ENCODE assay signal across 8 cellular contexts in genomic region chr7:90119178-90119971, GRCh38. TPM values are rescaled to one million over a fixed set of nuclear protein-coding genes. Genes with fewer than 3 reads are reported as not detected.
DNase-seq lines count a peak whose midpoint lies in the region; ATAC-seq lines count a peak whose summit lies in the region.

No MANE protein-coding gene starts in this region.

- H2AFZ ChIP-seq in ACC112 (ENCODE audit: low read length, unreplicated experiment) = peak overlapping the region; percentile 20
- no peak overlapping the region for H2AFZ ChIP-seq in neuron (ENCODE audit: low read depth, low read length)

- ATAC-seq in HG02763 (IDR thresholded peaks at IDR 0.05; ENCODE audit: unreplicated experiment) = no peak

- H3K9me3 ChIP-seq in neuron (ENCODE audit: low read length) = no peaks in the 10 kb centered on the region

- H3K4me3 ChIP-seq in ACC112 (ENCODE audit: low read depth, low read length) = peak overlapping the region; percentile 77
- H3K4me3 ChIP-seq in neuron (ENCODE audit: low read length) = peak overlapping the region; percentile 38

- no peak overlapping the region for H3K27ac ChIP-seq in ACC112 (ENCODE audit: low read depth, low read length)

- H3K4me1 ChIP-seq in ACC112 (ENCODE audit: control insufficient read depth, insufficient read depth, low read length, unreplicated experiment) (no peaks in the 10 kb centered on the region), neuron (ENCODE audit: insufficient read depth, low read length) (no peaks in the 10 kb centered on the region)

- DNase-seq in NCI-H1092 (lab: John Stamatoyannopoulos, UW) = peak; percentile 53
- peak; percentile 4 for DNase-seq in activated effector memory CD4-positive, alpha-beta T cell treated with Interleukin-2 at 50 U/mL for 16 hours
- DNase-seq in globus pallidus (ENCODE audit: low spot score) = peak; percentile 24
- peak; percentile 45 for DNase-seq in ureter (ENCODE audit: low spot score)
- DNase-seq in T-helper 9 cell = no peak

- H3K27me3 ChIP-seq in ACC112 (ENCODE audit: insufficient read depth, low read length) = peaks cover 23% of the 10 kb centered on the region
- H3K27me3 ChIP-seq in neuron (ENCODE audit: insufficient read depth, low read length) = no peaks in the 10 kb centered on the region

- H3K79me2 ChIP-seq in ACC112 (ENCODE audit: control insufficient read depth, insufficient read depth, low read length, unreplicated experiment) = no peaks in the 10 kb centered on the region

- H3K36me3 ChIP-seq in ACC112 (ENCODE audit: insufficient read depth, low read length) = no peaks in the 10 kb centered on the region
- H3K36me3 ChIP-seq in neuron (ENCODE audit: insufficient read depth, low read length) = no peaks in the 10 kb centered on the region

RNA-seq across cellular contexts. Expression of gene STEAP1, which starts 34.9 kb away (rescaled TPM):
- total RNA-seq in ureter = 20.5 TPM
